ENCODE assay signal across 16 cellular contexts in genomic region chr20:63952769-63953168, GRCh38. TPM values are rescaled to one million over a fixed set of nuclear protein-coding genes. Genes with fewer than 3 reads are reported as not detected.
DNase-seq lines count a peak whose midpoint lies in the region; ATAC-seq and TF ChIP-seq lines count a peak whose summit lies in the region.
"Had no signal": no experiment of that assay in that cellular context is flagged by ENCODE, and none has a peak within 500 bp of the region (broad histone marks: within the 10 kb centered on the region; RNA-seq: fewer than 3 reads in every experiment).

No MANE protein-coding gene starts in this region.

- H3K36me3 ChIP-seq in DND-41 (ENCODE audit: insufficient read depth, low read length) (peaks cover 46% of the 10 kb centered on the region), Panc1 (ENCODE audit: control insufficient read depth, insufficient read depth, low read length) (peaks cover 3% of the 10 kb centered on the region; the same call in 1 of the 2 replicates), stomach smooth muscle (ENCODE audit: control insufficient read depth in 2 of 2, insufficient read depth in 2 of 2, low read length in 2 of 2) (no peaks in the 10 kb centered on the region)
- H3K36me3 ChIP-seq: cardiac muscle cell had no signal

- DNase-seq in DND-41 (no peak), Panc1 (ENCODE audit: low read depth, low spot score) (no peak), memory B cell (ENCODE audit: low spot score in 2 of 2) (no peak), midbrain (lab: John Stamatoyannopoulos, UW) (no peak)
- DNase-seq in activated CD4-positive, alpha-beta T cell treated with anti-CD3 and anti-CD28 coated beads for 1 hour: no peak
- DNase-seq: activated CD4-positive, alpha-beta T cell treated with anti-CD3 and anti-CD28 coated beads for 4 hours; endodermal cell; foreskin fibroblast; NCI-H2029 treated with DMSO at 0.1 percent for 48 hours; NCI-H510A treated with DMSO at 0.1 percent for 48 hours had no signal

- no peaks in the 10 kb centered on the region for H3K9me3 ChIP-seq in DND-41 (ENCODE audit: insufficient read depth, low read length, severe bottlenecking)
- H3K9me3 ChIP-seq in Panc1 (ENCODE audit: control insufficient read depth, insufficient read depth, low read depth, low read length): no peaks in the 10 kb centered on the region
- no peaks in the 10 kb centered on the region for H3K9me3 ChIP-seq in stomach smooth muscle (ENCODE audit: control insufficient read depth in 2 of 2, low read length in 2 of 2)
- H3K9me3 ChIP-seq: left lung had no signal

- H3K4me2 ChIP-seq in DND-41 (ENCODE audit: insufficient read depth, low read length): peak overlapping the region; percentile 17; the same call in 1 of the 2 replicates

- H3K27ac ChIP-seq in DND-41 (ENCODE audit: low read length) (no peak overlapping the region), Panc1 (ENCODE audit: low read length) (peak overlapping the region; percentile 65), stomach smooth muscle (ENCODE audit: low read length) (peak overlapping the region; percentile 91)
- H3K27ac ChIP-seq: left lung had no signal

- peaks cover 56% of the 10 kb centered on the region for H3K4me1 Mint-ChIP-seq in memory B cell

- intact Hi-C loops in Panc1 (cut with micrococcal nuclease; ENCODE audit: unreplicated experiment): no loop called here

- H3K4me1 ChIP-seq in DND-41 (ENCODE audit: insufficient read depth, low read length): peaks cover 31% of the 10 kb centered on the region
- peaks cover 61% of the 10 kb centered on the region for H3K4me1 ChIP-seq in Panc1 (ENCODE audit: control insufficient read depth, insufficient read depth, low read length)
- peaks cover 81% of the 10 kb centered on the region for H3K4me1 ChIP-seq in stomach smooth muscle (ENCODE audit: control insufficient read depth, insufficient read depth, low read length)

- H3K27me3 ChIP-seq in DND-41 (ENCODE audit: insufficient read depth, low read length, poor library complexity) (no peaks in the 10 kb centered on the region), Panc1 (ENCODE audit: control insufficient read depth, insufficient read depth, low read length) (no peaks in the 10 kb centered on the region), stomach smooth muscle (ENCODE audit: control insufficient read depth in 1 of 2, insufficient read depth in 2 of 2, low read length in 2 of 2) (no peaks in the 10 kb centered on the region)
- H3K27me3 ChIP-seq: cardiac muscle cell, left lung had no signal

- BruUV-seq in Panc1 (replicated peaks; lab: Mats Ljungman, UMichigan): TSS peak; percentile 33

- CTCF ChIA-PET in Panc1 (lab: Charles Lee): no interaction called here

- H3K27me3 Mint-ChIP-seq in memory B cell: no peaks in the 10 kb centered on the region
- H3K27me3 Mint-ChIP-seq: activated naive CD4-positive, alpha-beta T cell treated with anti-CD3 and anti-CD28 coated beads, Interleukin-2, amount 50 U/mL, for 24 hours; natural killer cell treated with Interleukin-12 subunit alpha and Interleukin-12 subunit beta and Interleukin-15 and Interleukin-18, amount 100 ng/mL, for 72 hours had no signal

- no peak for ATAC-seq in DND-41 (ENCODE audit: insufficient read depth, low read depth)
- no peak for ATAC-seq in Panc1
- no peak for ATAC-seq in memory B cell (ENCODE audit: low read depth)
- ATAC-seq in GM19467 (IDR thresholded peaks at IDR 0.05; ENCODE audit: unreplicated experiment): no peak
- ATAC-seq: left lung; natural killer cell treated with Interleukin-12 subunit alpha and Interleukin-12 subunit beta and Interleukin-15 and Interleukin-18, amount 100 ng/mL, for 72 hours had no signal

- no peaks in the 10 kb centered on the region for H3K36me3 Mint-ChIP-seq in memory B cell
- H3K36me3 Mint-ChIP-seq: activated naive CD4-positive, alpha-beta T cell treated with anti-CD3 and anti-CD28 coated beads, Interleukin-2, amount 50 U/mL, for 24 hours; natural killer cell treated with Interleukin-12 subunit alpha and Interleukin-12 subunit beta and Interleukin-15 and Interleukin-18, amount 100 ng/mL, for 72 hours had no signal

- peaks cover 75% of the 10 kb centered on the region for H4K20me1 ChIP-seq in DND-41 (ENCODE audit: insufficient read depth, low read length)

- no peak overlapping the region for H3K9ac ChIP-seq in DND-41 (ENCODE audit: low read depth, low read length)
- no peak overlapping the region for H3K9ac ChIP-seq in stomach smooth muscle (ENCODE audit: low read length in 2 of 2)

- H3K4me3 ChIP-seq in DND-41 (ENCODE audit: low read depth in 1 of 2, low read length in 2 of 2) (no peak overlapping the region), Panc1 (ENCODE audit: low read depth in 2 of 2, low read length in 2 of 2) (no peak overlapping the region), stomach smooth muscle (ENCODE audit: low read length in 2 of 2) (peak overlapping the region in 1 of 2 donors; percentile 22)
- H3K4me3 ChIP-seq: cardiac muscle cell, left lung had no signal

- H3K9me3 Mint-ChIP-seq in memory B cell: no peaks in the 10 kb centered on the region
- H3K9me3 Mint-ChIP-seq: activated naive CD4-positive, alpha-beta T cell treated with anti-CD3 and anti-CD28 coated beads, Interleukin-2, amount 50 U/mL, for 24 hours; natural killer cell treated with Interleukin-12 subunit alpha and Interleukin-12 subunit beta and Interleukin-15 and Interleukin-18, amount 100 ng/mL, for 72 hours had no signal

- in situ Hi-C loops in Panc1 (cut with HindIII; ENCODE audit: low pct_unique_long_range_greater_than_20kb, low sequenced_read_pairs): no loop called here

- peak overlapping the region; percentile 8 for H3K4me3 Mint-ChIP-seq in memory B cell
- H3K4me3 Mint-ChIP-seq: endodermal cell had no signal

- peaks cover 83% of the 10 kb centered on the region for H3K79me2 ChIP-seq in DND-41 (ENCODE audit: insufficient read depth, low read length)

- TF ChIP-seq CTCF in DND-41 (IDR thresholded peaks at IDR 0.05; ENCODE audit: borderline replicate concordance, extremely low read depth, low read length, poor library complexity, severe bottlenecking) (no peak), Panc1 (IDR thresholded peaks at IDR 0.05) (no peak)

- no peak overlapping the region for H3K27ac Mint-ChIP-seq in memory B cell
- H3K27ac Mint-ChIP-seq: activated naive CD4-positive, alpha-beta T cell treated with anti-CD3 and anti-CD28 coated beads, Interleukin-2, amount 50 U/mL, for 24 hours; endodermal cell had no signal

- no peak overlapping the region for H2AFZ ChIP-seq in DND-41 (ENCODE audit: low read depth, low read length)

- POLR2A ChIA-PET in Panc1 (lab: Charles Lee): no interaction called here

RNA-seq across cellular contexts. Expression of gene UCKL1, which starts 3.4 kb away (rescaled TPM):
- 47.4 TPM for total RNA-seq in Panc1 (2021; ENCODE audit: unreplicated experiment)
- polyA plus RNA-seq in Panc1 (2012; ENCODE audit: insufficient read length): 76.5 TPM

RNA-seq across cellular contexts. Expression of gene ZNF512B, which starts 17.0 kb away (rescaled TPM):
- total RNA-seq in Panc1 (2021; ENCODE audit: unreplicated experiment): 17.9 TPM
- 13.6 TPM for polyA plus RNA-seq in Panc1 (2012; ENCODE audit: insufficient read length)

RNA-seq across cellular contexts. Expression of gene SAMD10, which starts 26.7 kb away (rescaled TPM):
- 8.8 TPM for total RNA-seq in Panc1 (2021; ENCODE audit: unreplicated experiment)
- 13.2 TPM for polyA plus RNA-seq in Panc1 (2012; ENCODE audit: insufficient read length)

RNA-seq across cellular contexts. Expression of gene PRPF6, which starts 28.2 kb away (rescaled TPM):
- 88.4 TPM for total RNA-seq in Panc1 (2021; ENCODE audit: unreplicated experiment)
- polyA plus RNA-seq in Panc1 (2012; ENCODE audit: insufficient read length): 125 TPM

RNA-seq across cellular contexts. Expression of gene DNAJC5, which starts 57.8 kb away (rescaled TPM):
- 59.5 TPM for total RNA-seq in Panc1 (2021; ENCODE audit: unreplicated experiment)
- polyA plus RNA-seq in Panc1 (2012; ENCODE audit: insufficient read length): 53.2 TPM
